ENCODE assay signal across 10 cellular contexts in genomic region chr17:40963838-40964237, GRCh38. TPM values are rescaled to one million over a fixed set of nuclear protein-coding genes. Genes with fewer than 3 reads are reported as not detected.
DNase-seq lines count a peak whose midpoint lies in the region; ATAC-seq, FAIRE-seq and TF ChIP-seq lines count a peak whose summit lies in the region.
"Had no signal": no experiment of that assay in that cellular context is flagged by ENCODE, and none has a peak within 500 bp of the region (broad histone marks: within the 10 kb centered on the region; RNA-seq: fewer than 3 reads in every experiment).

No MANE protein-coding gene starts in this region.

- no peak for ATAC-seq in CD4-positive, CD25-positive, alpha-beta regulatory T cell (ENCODE audit: low read depth in 2 of 2)
- ATAC-seq in HCT116 (peak; percentile 58), memory B cell (ENCODE audit: low read depth) (peak; percentile 39)

- H3K4me2 ChIP-seq in HCT116 (ENCODE audit: low read length) (no peak overlapping the region), astrocyte (ENCODE audit: low read length) (no peak overlapping the region)

- 0 out of 2 replicates have a peak, but pooled peaks have one; percentile 21 for TF ChIP-seq RAD21 in HCT116 (IDR thresholded peaks at IDR 0.05; ENCODE audit: low read depth)

- TF ChIP-seq CTCF in HCT116 (IDR thresholded peaks at IDR 0.05 in 2 of 3, conservative IDR thresholded peaks at IDR 0.05 in 1 of 3; ENCODE audit: borderline replicate concordance in 1 of 3, insufficient read depth in 1 of 3, low read depth in 2 of 3, low read length in 2 of 3) (peak in 2 of 3 experiments; percentile 59 to 64; a peak in 4 of 6 replicates), astrocyte (IDR thresholded peaks at IDR 0.05; ENCODE audit: insufficient read depth, low read depth, low read length) (peak; percentile 69)

- H3K36me3 ChIP-seq in CD4-positive, CD25-positive, alpha-beta regulatory T cell (ENCODE audit: control insufficient read depth, insufficient read depth, low read length): no peaks in the 10 kb centered on the region
- H3K36me3 ChIP-seq in HCT116 (ENCODE audit: control insufficient read depth in 1 of 2, insufficient read depth in 2 of 2, low read length in 2 of 2): peaks cover 0 to 38% of the 10 kb centered on the region in 2 experiments; a peak in 2 of 4 replicates
- H3K36me3 ChIP-seq in astrocyte (ENCODE audit: insufficient read depth, low read length): no peaks in the 10 kb centered on the region
- H3K36me3 ChIP-seq in MG63: no peaks in the 10 kb centered on the region

- H3K79me2 ChIP-seq in HCT116 (ENCODE audit: insufficient read depth, low read length): no peaks in the 10 kb centered on the region
- H3K79me2 ChIP-seq in astrocyte (ENCODE audit: insufficient read depth, low read length): no peaks in the 10 kb centered on the region

- H3K27me3 Mint-ChIP-seq in CD4-positive, CD25-positive, alpha-beta regulatory T cell: peaks cover 44% of the 10 kb centered on the region
- H3K27me3 Mint-ChIP-seq in astrocyte (ENCODE audit: low read depth, unreplicated experiment) (no peaks in the 10 kb centered on the region), memory B cell (peaks cover 6% of the 10 kb centered on the region)

- H4K20me1 ChIP-seq in HCT116 (ENCODE audit: insufficient read depth) (no peaks in the 10 kb centered on the region), astrocyte (ENCODE audit: insufficient read depth, low read length) (no peaks in the 10 kb centered on the region)

- peaks cover 11% of the 10 kb centered on the region for H3K27me3 ChIP-seq in CD4-positive, CD25-positive, alpha-beta regulatory T cell (ENCODE audit: control insufficient read depth, insufficient read depth, low read length)
- H3K27me3 ChIP-seq in HCT116 (ENCODE audit: insufficient read depth, low read length) (no peaks in the 10 kb centered on the region), astrocyte (ENCODE audit: insufficient read depth, low read length) (no peaks in the 10 kb centered on the region), MG63 (no peaks in the 10 kb centered on the region)

- no peaks in the 10 kb centered on the region for H3K9me3 Mint-ChIP-seq in CD4-positive, CD25-positive, alpha-beta regulatory T cell
- H3K9me3 Mint-ChIP-seq in astrocyte (ENCODE audit: unreplicated experiment): peaks cover 8% of the 10 kb centered on the region
- peaks cover 1% of the 10 kb centered on the region for H3K9me3 Mint-ChIP-seq in memory B cell
- H3K9me3 Mint-ChIP-seq: activated T-cell treated with anti-CD3 and anti-CD28 coated beads, Interleukin-2, amount 50 U/mL, for 72 hours had no signal

- TF ChIP-seq POLR2A in HCT116 (IDR thresholded peaks at IDR 0.05; ENCODE audit: borderline replicate concordance, extremely low read depth, insufficient read depth, insufficient read length): no peak

- no peaks in the 10 kb centered on the region for H3K9me2 ChIP-seq in HCT116 (ENCODE audit: insufficient read depth)

- FAIRE-seq in astrocyte (lab: Jason Lieb, UNC): no peak

- DNase-seq in CD4-positive, CD25-positive, alpha-beta regulatory T cell: peak in 2 of 3 donors; percentile 6 to 29
- no peak for DNase-seq in HCT116 (ENCODE audit: low read depth, low spot score)
- no peak for DNase-seq in astrocyte (ENCODE audit: low read depth)
- no peak for DNase-seq in memory B cell (ENCODE audit: low spot score in 2 of 2)
- no peak for DNase-seq in OCI-M2 (lab: John Stamatoyannopoulos, UW; ENCODE audit: unreplicated experiment)
- no peak for DNase-seq in MG63
- no peak for DNase-seq in caudate nucleus (lab: John Stamatoyannopoulos, UW)
- DNase-seq in stimulated activated CD8-positive, alpha-beta memory T cell treated with anti-CD3 and anti-CD28 coated beads, Interleukin-4, amount 100 ng/mL, for 48 hours: no peak

- no peak overlapping the region for H3K27ac Mint-ChIP-seq in CD4-positive, CD25-positive, alpha-beta regulatory T cell
- H3K27ac Mint-ChIP-seq in astrocyte (ENCODE audit: unreplicated experiment) (no peak overlapping the region), memory B cell (no peak overlapping the region)
- H3K27ac Mint-ChIP-seq: activated T-cell treated with anti-CD3 and anti-CD28 coated beads, Interleukin-2, amount 50 U/mL, for 72 hours had no signal

- no TSS peak for BruUV-seq in HCT116 (replicated peaks; lab: Mats Ljungman, UMichigan)

- CTCF ChIA-PET in HCT116 (lab: Charles Lee): no interaction called here

- no peaks in the 10 kb centered on the region for H3K4me1 ChIP-seq in CD4-positive, CD25-positive, alpha-beta regulatory T cell (ENCODE audit: control insufficient read depth, insufficient read depth, low read length, poor library complexity, severe bottlenecking)
- peaks cover 18 to 19% of the 10 kb centered on the region in 2 experiments for H3K4me1 ChIP-seq in HCT116 (ENCODE audit: control insufficient read depth in 1 of 2, insufficient read depth in 2 of 2, low read length in 2 of 2)
- H3K4me1 ChIP-seq in astrocyte (ENCODE audit: insufficient read depth, low read length): no peaks in the 10 kb centered on the region

- no peaks in the 10 kb centered on the region for H3K9me3 ChIP-seq in CD4-positive, CD25-positive, alpha-beta regulatory T cell (ENCODE audit: control insufficient read depth in 2 of 2, low read length in 2 of 2)
- H3K9me3 ChIP-seq in HCT116 (ENCODE audit: control insufficient read depth in 1 of 2, insufficient read depth in 1 of 2, low read depth in 1 of 2, low read length in 2 of 2) (peaks cover 0 to 25% of the 10 kb centered on the region in 2 experiments; a peak in 1 of 4 replicates), astrocyte (ENCODE audit: insufficient read depth, low read depth, low read length) (no peaks in the 10 kb centered on the region), MG63 (peaks cover 7% of the 10 kb centered on the region; the same call in 1 of the 2 replicates)

- no peak overlapping the region for H3K4me3 Mint-ChIP-seq in CD4-positive, CD25-positive, alpha-beta regulatory T cell
- H3K4me3 Mint-ChIP-seq in astrocyte (ENCODE audit: unreplicated experiment) (no peak overlapping the region), memory B cell (no peak overlapping the region)
- H3K4me3 Mint-ChIP-seq: activated T-cell treated with anti-CD3 and anti-CD28 coated beads, Interleukin-2, amount 50 U/mL, for 72 hours had no signal

- RAD21 ChIA-PET in HCT116 (lab: Charles Lee; ENCODE audit: low non-redundant PET in 1 of 2, low total read pairs in 2 of 2, uncharacterized antibody in 2 of 2, unreplicated experiment in 2 of 2): no interaction called here

- intact Hi-C loops in HCT116 (cut with micrococcal nuclease): no loop called here

- POLR2A ChIA-PET in HCT116 (lab: Charles Lee): no interaction called here

- H3K4me3 ChIP-seq in CD4-positive, CD25-positive, alpha-beta regulatory T cell (ENCODE audit: low read depth, low read length): no peak overlapping the region
- H3K4me3 ChIP-seq in HCT116 (replicated peaks in 1 of 2; ENCODE audit: low read depth in 1 of 2, low read length in 2 of 2): no peak overlapping the region
- H3K4me3 ChIP-seq in astrocyte (ENCODE audit: insufficient read depth, low read depth, low read length): no peak overlapping the region
- no peak overlapping the region for H3K4me3 ChIP-seq in MG63

- peaks cover 0 to 3% (median 0%) of the 10 kb centered on the region in 4 donors for H3K4me1 Mint-ChIP-seq in CD4-positive, CD25-positive, alpha-beta regulatory T cell
- H3K4me1 Mint-ChIP-seq in astrocyte (ENCODE audit: low read depth, unreplicated experiment) (peaks cover 5% of the 10 kb centered on the region), memory B cell (peaks cover 6% of the 10 kb centered on the region)

- no peak overlapping the region for H3K27ac ChIP-seq in CD4-positive, CD25-positive, alpha-beta regulatory T cell (ENCODE audit: insufficient read depth, low read length, poor library complexity, severe bottlenecking)
- H3K27ac ChIP-seq in HCT116 (ENCODE audit: low read depth, low read length) (peak overlapping the region; percentile 39), astrocyte (ENCODE audit: low read depth, low read length) (no peak overlapping the region), caudate nucleus (ENCODE audit: low read depth, low read length) (no peak overlapping the region)

- H3K36me3 Mint-ChIP-seq in CD4-positive, CD25-positive, alpha-beta regulatory T cell: no peaks in the 10 kb centered on the region
- H3K36me3 Mint-ChIP-seq in astrocyte (ENCODE audit: low read depth, unreplicated experiment): no peaks in the 10 kb centered on the region
- no peaks in the 10 kb centered on the region for H3K36me3 Mint-ChIP-seq in memory B cell

- H2AFZ ChIP-seq in HCT116 (ENCODE audit: low read depth, low read length, poor library complexity, severe bottlenecking) (no peak overlapping the region), astrocyte (ENCODE audit: low read depth, low read length) (no peak overlapping the region)

- H3K9ac ChIP-seq in HCT116 (ENCODE audit: low read length) (no peak overlapping the region), astrocyte (ENCODE audit: low read length) (no peak overlapping the region)

RNA-seq across cellular contexts. Expression of gene KRT39, which starts 2.9 kb away (rescaled TPM):
- total RNA-seq in CD4-positive, CD25-positive, alpha-beta regulatory T cell: not detected
- polyA plus RNA-seq in CD4-positive, CD25-positive, alpha-beta regulatory T cell: not detected
- total RNA-seq in HCT116 (2021; ENCODE audit: unreplicated experiment) (not detected), astrocyte (not detected in 2 replicates)
- 0.09 and 0.10 TPM in 2 replicates for polyA plus RNA-seq in HCT116 (2012)
- total RNA-seq in MG63 (2014; rRNA removed; shearing (Covaris generic); ENCODE audit: low replicate concordance): not detected in 2 replicates
- total RNA-seq: activated T-cell treated with anti-CD3 and anti-CD28 coated beads, Interleukin-2, amount 50 U/mL, for 72 hours; omental fat pad had no signal

RNA-seq across cellular contexts. Expression of gene KRT40, which starts 20.3 kb away (rescaled TPM):
- total RNA-seq in CD4-positive, CD25-positive, alpha-beta regulatory T cell: not detected
- polyA plus RNA-seq in CD4-positive, CD25-positive, alpha-beta regulatory T cell: not detected
- total RNA-seq in HCT116 (2021; ENCODE audit: unreplicated experiment) (not detected), astrocyte (not detected in 2 replicates)
- polyA plus RNA-seq in HCT116 (2012): 0.04 TPM in 1 of 2 replicates, not detected in the other
- not detected in 2 replicates for total RNA-seq in MG63 (2014; rRNA removed; shearing (Covaris generic); ENCODE audit: low replicate concordance)
- total RNA-seq: activated T-cell treated with anti-CD3 and anti-CD28 coated beads, Interleukin-2, amount 50 U/mL, for 72 hours; omental fat pad had no signal

RNA-seq across cellular contexts. Expression of gene KRT23, which starts 26.4 kb away (rescaled TPM):
- not detected for total RNA-seq in CD4-positive, CD25-positive, alpha-beta regulatory T cell
- polyA plus RNA-seq in CD4-positive, CD25-positive, alpha-beta regulatory T cell: not detected
- total RNA-seq in HCT116 (2021; ENCODE audit: unreplicated experiment) (19.0 TPM), astrocyte (not detected in 2 replicates)
- 19.4 and 19.7 TPM in 2 replicates for polyA plus RNA-seq in HCT116 (2012)
- 0.07 TPM in 1 of 2 replicates, not detected in the other for total RNA-seq in MG63 (2014; rRNA removed; shearing (Covaris generic); ENCODE audit: low replicate concordance)
- total RNA-seq: activated T-cell treated with anti-CD3 and anti-CD28 coated beads, Interleukin-2, amount 50 U/mL, for 72 hours had no signal

RNA-seq across cellular contexts. Expression of gene KRTAP3-3, which starts 30.1 kb away (rescaled TPM):
- not detected for total RNA-seq in CD4-positive, CD25-positive, alpha-beta regulatory T cell
- polyA plus RNA-seq in CD4-positive, CD25-positive, alpha-beta regulatory T cell: not detected
- total RNA-seq in HCT116 (2021; ENCODE audit: unreplicated experiment): not detected
- not detected in 2 replicates for polyA plus RNA-seq in HCT116 (2012)
- total RNA-seq in astrocyte: not detected in 2 replicates
- not detected in 2 replicates for total RNA-seq in MG63 (2014; rRNA removed; shearing (Covaris generic); ENCODE audit: low replicate concordance)
- total RNA-seq: activated T-cell treated with anti-CD3 and anti-CD28 coated beads, Interleukin-2, amount 50 U/mL, for 72 hours; omental fat pad had no signal

RNA-seq across cellular contexts. Expression of gene KRTAP3-2, which starts 35.9 kb away (rescaled TPM):
- total RNA-seq in CD4-positive, CD25-positive, alpha-beta regulatory T cell: not detected
- polyA plus RNA-seq in CD4-positive, CD25-positive, alpha-beta regulatory T cell: not detected
- total RNA-seq in HCT116 (2021; ENCODE audit: unreplicated experiment): not detected
- polyA plus RNA-seq in HCT116 (2012): 0.15 TPM in 1 of 2 replicates, not detected in the other
- not detected in 2 replicates for total RNA-seq in astrocyte
- total RNA-seq in MG63 (2014; rRNA removed; shearing (Covaris generic); ENCODE audit: low replicate concordance): not detected in 2 replicates
- total RNA-seq: activated T-cell treated with anti-CD3 and anti-CD28 coated beads, Interleukin-2, amount 50 U/mL, for 72 hours; omental fat pad had no signal

Comparison
In these comparisons a context has a peak if more than half of its experiments do, and no peak if none do; other contexts are left out.
1. ATAC-seq: peak in HCT116 (single experiment) and memory B cell (single experiment); none in CD4-positive, CD25-positive, alpha-beta regulatory T cell (0 of 2).
2. DNase-seq: peak in CD4-positive, CD25-positive, alpha-beta regulatory T cell (2 of 3); none in HCT116 (single experiment), astrocyte (single experiment), memory B cell (0 of 2), OCI-M2 (single experiment), MG63 (single experiment), caudate nucleus (0 of 61) and stimulated activated CD8-positive, alpha-beta memory T cell treated with anti-CD3 and anti-CD28 coated beads, Interleukin-4, amount 100 ng/mL, for 48 hours (single experiment).
3. RNA of gene KRT23, which starts 26.4 kb away (total RNA-seq): 19.0 TPM in HCT116 (single experiment); 0.07 TPM in MG63, not detected in astrocyte and not detected in CD4-positive, CD25-positive, alpha-beta regulatory T cell (single experiment); every median in the first group is over 10 times any median in the second.